ENCODE assay signal across 8 cellular contexts in genomic region chr12:125063522-125063921, GRCh38. TPM values are rescaled to one million over a fixed set of nuclear protein-coding genes. Genes with fewer than 3 reads are reported as not detected.
DNase-seq lines count a peak whose midpoint lies in the region; ATAC-seq, FAIRE-seq and TF ChIP-seq lines count a peak whose summit lies in the region.
"Not testable (repeated sequence)": the region's sequence is repeated elsewhere in the genome, so short reads cannot be mapped to it uniquely, and the experiment has no call there.

No MANE protein-coding gene starts in this region.

- not testable (repeated sequence) for TF ChIP-seq EP300 in K562 (IDR thresholded peaks at IDR 0.05; ENCODE audit: low read length)

- not testable (repeated sequence) for ATAC-seq in K562; effector memory CD8-positive, alpha-beta T cell (replicated peaks); natural killer cell

- H3K27me3 ChIP-seq in Caco-2 (replicated peaks; ENCODE audit: control insufficient read depth, insufficient read depth, low read length); K562 (ENCODE audit: control insufficient read depth in 2 of 2, insufficient read depth in 2 of 2, low read length in 2 of 2); iPS-20b (ENCODE audit: insufficient read depth, low read length): not testable (repeated sequence)
- peaks cover 13% of the 10 kb centered on the region for H3K27me3 ChIP-seq in neural progenitor cell

- H3F3A ChIP-seq in neural progenitor cell (ENCODE audit: low read depth) = not testable (repeated sequence)

- not testable (repeated sequence) for H3K36me3 Mint-ChIP-seq in Caco-2 (ENCODE audit: insufficient read depth, unreplicated experiment); T-helper 2 cell treated with Interferon-gamma antibody and Interleukin-4, amounts not matched to agents 5 μg/mL and 100 μg/mL, for 36 hours (ENCODE audit: low read depth); activated T-helper 1 cell treated with anti-CD3 and anti-CD28 coated beads, Interleukin-12 subunit alpha, Interleukin-12 subunit beta, Interleukin-2, Interleukin-4 antibody, amounts not matched to agents 30 ng/mL and 10 ng/mL and 1 ng/mL, durations not matched to agents 14 hours and 24 hours and 36 hours (ENCODE audit: low read depth); effector memory CD8-positive, alpha-beta T cell (ENCODE audit: insufficient read depth); natural killer cell; neural progenitor cell

- FAIRE-seq in K562 (lab: Jason Lieb, UNC) = peak; percentile 40

- H3K4me3 Mint-ChIP-seq in Caco-2 (ENCODE audit: unreplicated experiment) (peak overlapping the region; percentile 65), natural killer cell (peak overlapping the region; percentile 28), neural progenitor cell (peak overlapping the region; percentile 46)
- H3K4me3 Mint-ChIP-seq in T-helper 2 cell treated with Interferon-gamma antibody and Interleukin-4, amounts not matched to agents 5 μg/mL and 100 μg/mL, for 36 hours = peak overlapping the region; percentile 15
- peak overlapping the region; percentile 2 for H3K4me3 Mint-ChIP-seq in activated T-helper 1 cell treated with anti-CD3 and anti-CD28 coated beads, Interleukin-12 subunit alpha, Interleukin-12 subunit beta, Interleukin-2, Interleukin-4 antibody, amounts not matched to agents 30 ng/mL and 10 ng/mL and 1 ng/mL, durations not matched to agents 14 hours and 24 hours and 36 hours
- H3K4me3 Mint-ChIP-seq in effector memory CD8-positive, alpha-beta T cell = peak overlapping the region; percentile 62 to 81

- not testable (repeated sequence) for H2AFZ ChIP-seq in K562 (ENCODE audit: low read depth, low read length); neural progenitor cell (replicated peaks)

- intact Hi-C loops in Caco-2 (cut with micrococcal nuclease; ENCODE audit: unreplicated experiment); activated T-helper 1 cell treated with anti-CD3 and anti-CD28 coated beads, Interleukin-12 subunit alpha, Interleukin-12 subunit beta, Interleukin-2, Interleukin-4 antibody, amounts not matched to agents 30 ng/mL and 10 ng/mL and 1 ng/mL, durations not matched to agents 14 hours and 24 hours and 36 hours (cut with micrococcal nuclease); K562 (cut with micrococcal nuclease); natural killer cell (cut with micrococcal nuclease): not testable (repeated sequence)

- BruUV-seq in Caco-2 (replicated peaks; lab: Mats Ljungman, UMichigan); K562 (replicated peaks; lab: Mats Ljungman, UMichigan): not testable (repeated sequence)

- 35% methylated on average over 4 of the region's 4 CpGs for WGBS in K562 (ENCODE audit: insufficient coverage, low coverage, missing lambda C conversion rate)

- not testable (repeated sequence) for TF ChIP-seq POLR2A in K562 (conservative IDR thresholded peaks at IDR 0.05)

- POLR2A ChIA-PET in Caco-2 (lab: Charles Lee) = not testable (repeated sequence)
- POLR2A ChIA-PET in K562 (lab: Yijun Ruan, JAX) = interaction anchor here (0.6 to 1.0 kb wide), 2 partner anchors 26 to 69 kb away, joined by 4 read pairs; no protein-coding TSS in a partner anchor

- CTCF ChIA-PET in Caco-2 (lab: Charles Lee); K562 (lab: Yijun Ruan, JAX; ENCODE audit: low intra/inter-chr PET ratio): not testable (repeated sequence)

- H3K36me3 ChIP-seq in Caco-2 (ENCODE audit: control insufficient read depth, insufficient read depth, low read length); K562 (ENCODE audit: control insufficient read depth, insufficient read depth, low read length); iPS-20b (ENCODE audit: insufficient read depth, low read depth, low read length); neural progenitor cell: not testable (repeated sequence)

- H3K4me1 Mint-ChIP-seq in Caco-2 (ENCODE audit: low read depth, unreplicated experiment) = not testable (repeated sequence)
- H3K4me1 Mint-ChIP-seq in T-helper 2 cell treated with Interferon-gamma antibody and Interleukin-4, amounts not matched to agents 5 μg/mL and 100 μg/mL, for 36 hours (ENCODE audit: low read depth) = peaks cover 21% of the 10 kb centered on the region
- peaks cover 17% of the 10 kb centered on the region for H3K4me1 Mint-ChIP-seq in activated T-helper 1 cell treated with anti-CD3 and anti-CD28 coated beads, Interleukin-12 subunit alpha, Interleukin-12 subunit beta, Interleukin-2, Interleukin-4 antibody, amounts not matched to agents 30 ng/mL and 10 ng/mL and 1 ng/mL, durations not matched to agents 14 hours and 24 hours and 36 hours (ENCODE audit: low read depth)
- H3K4me1 Mint-ChIP-seq in effector memory CD8-positive, alpha-beta T cell (ENCODE audit: low read depth in 2 of 2) = peaks cover 11 to 17% of the 10 kb centered on the region in 2 donors
- H3K4me1 Mint-ChIP-seq in natural killer cell (peaks cover 8 to 23% of the 10 kb centered on the region in 2 donors), neural progenitor cell (peaks cover 11% of the 10 kb centered on the region)

- not testable (repeated sequence) for DNase-seq in Caco-2; T-helper 2 cell treated with Interferon-gamma antibody and Interleukin-4, amounts not matched to agents 5 μg/mL and 100 μg/mL, for 36 hours (ENCODE audit: low spot score); activated T-helper 1 cell treated with anti-CD3 and anti-CD28 coated beads, Interleukin-12 subunit alpha, Interleukin-12 subunit beta, Interleukin-2, Interleukin-4 antibody, amounts not matched to agents 30 ng/mL and 10 ng/mL and 1 ng/mL, durations not matched to agents 14 hours and 24 hours and 36 hours (ENCODE audit: low spot score); K562 (ENCODE audit: extremely low read depth in 1 of 4, low spot score in 3 of 4); effector memory CD8-positive, alpha-beta T cell; natural killer cell; neural progenitor cell (ENCODE audit: low spot score)

- H3K9ac ChIP-seq in K562 (ENCODE audit: insufficient read depth in 1 of 2, low read depth in 2 of 2, low read length in 2 of 2); iPS-20b (ENCODE audit: low read depth, low read length); neural progenitor cell: not testable (repeated sequence)

- H3K4me2 ChIP-seq in K562 (ENCODE audit: insufficient read depth, low read length); neural progenitor cell: not testable (repeated sequence)

- not testable (repeated sequence) for TF ChIP-seq RAD21 in K562 (CRISPR knock-in tag; conservative IDR thresholded peaks at IDR 0.05 in 1 of 2, IDR thresholded peaks at IDR 0.05 in 1 of 2)

- H3K4me3 ChIP-seq in Caco-2 (ENCODE audit: low read depth, low read length); K562; neural progenitor cell: not testable (repeated sequence)
- peak overlapping the region; percentile 15; the same call in 1 of the 2 replicates for H3K4me3 ChIP-seq in iPS-20b (ENCODE audit: low read length)

- not testable (repeated sequence) for H3K9me3 ChIP-seq in Caco-2; K562 (replicated peaks; ENCODE audit: control insufficient read depth, insufficient read depth, low read depth, low read length); neural progenitor cell (ENCODE audit: low read depth)
- H3K9me3 ChIP-seq in iPS-20b (ENCODE audit: insufficient read depth, low read depth, low read length) = peaks cover 13% of the 10 kb centered on the region; the same call in 1 of the 2 replicates

- H3K9me3 Mint-ChIP-seq in Caco-2 (ENCODE audit: unreplicated experiment); activated T-helper 1 cell treated with anti-CD3 and anti-CD28 coated beads, Interleukin-12 subunit alpha, Interleukin-12 subunit beta, Interleukin-2, Interleukin-4 antibody, amounts not matched to agents 30 ng/mL and 10 ng/mL and 1 ng/mL, durations not matched to agents 14 hours and 24 hours and 36 hours; effector memory CD8-positive, alpha-beta T cell; natural killer cell; neural progenitor cell: not testable (repeated sequence)
- peaks cover 10% of the 10 kb centered on the region for H3K9me3 Mint-ChIP-seq in T-helper 2 cell treated with Interferon-gamma antibody and Interleukin-4, amounts not matched to agents 5 μg/mL and 100 μg/mL, for 36 hours

- H3K4me1 ChIP-seq in Caco-2 (peaks cover 13% of the 10 kb centered on the region; the same call in 1 of the 2 replicates), K562 (replicated peaks in 1 of 2; ENCODE audit: control insufficient read depth in 2 of 2, insufficient read depth in 2 of 2, low read length in 2 of 2) (peaks cover 0 to 15% of the 10 kb centered on the region in 2 experiments; a peak in 3 of 5 replicates), iPS-20b (ENCODE audit: insufficient read depth, low read length) (peaks cover 19% of the 10 kb centered on the region)
- H3K4me1 ChIP-seq in neural progenitor cell = not testable (repeated sequence)

- not testable (repeated sequence) for TF ChIP-seq CTCF in Caco-2 (IDR thresholded peaks at IDR 0.05; ENCODE audit: insufficient read depth in 1 of 2, low read depth in 1 of 2, low read length in 1 of 2, severe bottlenecking in 1 of 2, unreplicated experiment in 1 of 2); K562 (IDR thresholded peaks at IDR 0.05 in 2 of 3, conservative IDR thresholded peaks at IDR 0.05 in 1 of 3; ENCODE audit: insufficient read depth in 2 of 3, low read depth in 1 of 3, low read length in 3 of 3); natural killer cell (IDR thresholded peaks at IDR 0.05); neural progenitor cell (IDR thresholded peaks at IDR 0.05)

- not testable (repeated sequence) for H3K79me2 ChIP-seq in K562 (ENCODE audit: control insufficient read depth, insufficient read depth, low read length); neural progenitor cell (ENCODE audit: low read depth)

- H3K27ac ChIP-seq in K562 (ENCODE audit: extremely low read depth, low read depth, low read length); iPS-20b (ENCODE audit: low read length); neural progenitor cell: not testable (repeated sequence)

- not testable (repeated sequence) for H3K27me3 Mint-ChIP-seq in Caco-2 (ENCODE audit: insufficient read depth, unreplicated experiment); activated T-helper 1 cell treated with anti-CD3 and anti-CD28 coated beads, Interleukin-12 subunit alpha, Interleukin-12 subunit beta, Interleukin-2, Interleukin-4 antibody, amounts not matched to agents 30 ng/mL and 10 ng/mL and 1 ng/mL, durations not matched to agents 14 hours and 24 hours and 36 hours (ENCODE audit: insufficient read depth); natural killer cell (ENCODE audit: low read depth in 2 of 2); neural progenitor cell (ENCODE audit: insufficient read depth, low read depth)
- peaks cover 23% of the 10 kb centered on the region for H3K27me3 Mint-ChIP-seq in T-helper 2 cell treated with Interferon-gamma antibody and Interleukin-4, amounts not matched to agents 5 μg/mL and 100 μg/mL, for 36 hours (ENCODE audit: low read depth)
- H3K27me3 Mint-ChIP-seq in effector memory CD8-positive, alpha-beta T cell = peaks cover 4 to 24% of the 10 kb centered on the region in 2 donors

- H3K9me1 ChIP-seq in K562 (ENCODE audit: control insufficient read depth, insufficient read depth, low read length) = not testable (repeated sequence)

- H3K27ac Mint-ChIP-seq in Caco-2 (ENCODE audit: unreplicated experiment); T-helper 2 cell treated with Interferon-gamma antibody and Interleukin-4, amounts not matched to agents 5 μg/mL and 100 μg/mL, for 36 hours; activated T-helper 1 cell treated with anti-CD3 and anti-CD28 coated beads, Interleukin-12 subunit alpha, Interleukin-12 subunit beta, Interleukin-2, Interleukin-4 antibody, amounts not matched to agents 30 ng/mL and 10 ng/mL and 1 ng/mL, durations not matched to agents 14 hours and 24 hours and 36 hours; effector memory CD8-positive, alpha-beta T cell; natural killer cell: not testable (repeated sequence)
- peak overlapping the region; percentile 66 for H3K27ac Mint-ChIP-seq in neural progenitor cell

- not testable (repeated sequence) for H4K20me1 ChIP-seq in K562 (replicated peaks; ENCODE audit: control insufficient read depth, insufficient read depth, low read length); neural progenitor cell (ENCODE audit: low read depth)

- in situ Hi-C loops in K562 (cut with MboI) = not testable (repeated sequence)

RNA-seq across cellular contexts. Expression of gene AACS, which starts 1.7 kb away (rescaled TPM):
- total RNA-seq in Caco-2 (2022) = 31.3 and 31.8 TPM in 2 replicates
- 26.7 and 27.8 TPM in 2 replicates for total RNA-seq in activated T-helper 1 cell treated with anti-CD3 and anti-CD28 coated beads, Interleukin-12 subunit alpha, Interleukin-12 subunit beta, Interleukin-2, Interleukin-4 antibody, amounts not matched to agents 30 ng/mL and 10 ng/mL and 1 ng/mL, durations not matched to agents 14 hours and 24 hours and 36 hours
- total RNA-seq in K562 (2011; cell fraction: chromatin; rRNA removed; ENCODE audit: low replicate concordance) = 70.2 and 94.5 TPM in 2 replicates
- total RNA-seq in K562 (2011; cell fraction: nucleolus; rRNA removed) = 32.8 and 38.7 TPM in 2 replicates
- 53.8 and 66.5 TPM in 2 replicates for total RNA-seq in K562 (2011; cell fraction: nucleoplasm; rRNA removed)
- total RNA-seq in K562 (2014; rRNA removed) = 5.9 and 8.0 TPM in 2 replicates
- 4.3 and 5.5 TPM in 2 replicates for total RNA-seq in K562 (2014; rRNA removed; fragmentation: Illumina TruSeq; extraction: Trizol)
- total RNA-seq in K562 (2015; rRNA removed; fragmentation: Illumina TruSeq; extraction: Trizol) = 4.9 and 6.0 TPM in 2 replicates
- 13.0 and 13.5 TPM in 2 replicates for total RNA-seq in K562 (2021)
- polyA plus RNA-seq in K562 (2011; rRNA removed) = 5.5 and 6.3 TPM in 2 replicates
- polyA plus RNA-seq in K562 (2011; cell fraction: cytosol; rRNA removed) = 4.7 and 6.1 TPM in 2 replicates
- polyA plus RNA-seq in K562 (2011; cell fraction: nucleus; rRNA removed) = 13.1 and 25.4 TPM in 2 replicates
- polyA plus RNA-seq in K562 (2012) = 8.4 and 12.8 TPM in 2 replicates
- polyA plus RNA-seq in K562 (2014; fragmentation: Illumina TruSeq; extraction: Trizol) = 6.2 and 7.5 TPM in 2 replicates
- polyA plus RNA-seq in K562 (2014; fragmentation: Nextera tagmentation; extraction: Ambion mirVana) = 1 to 10 TPM; 2.4 TPM
- polyA plus RNA-seq in K562 (2014; rRNA removed) = 6.7 and 8.0 TPM in 2 replicates
- 9.2 and 16.2 TPM in 2 replicates for polyA minus RNA-seq in K562 (2011; rRNA and poly(A)+ RNA removed)
- polyA minus RNA-seq in K562 (2011; cell fraction: cytosol; rRNA and poly(A)+ RNA removed) = 4.3 and 8.6 TPM in 2 replicates
- polyA minus RNA-seq in K562 (2011; cell fraction: nucleus; rRNA and poly(A)+ RNA removed) = 10.0 and 10.8 TPM in 2 replicates
- 10 to 100 TPM; 14.6 to 20.4 (median 18.1) TPM for total RNA-seq in natural killer cell
- total RNA-seq in neural progenitor cell (ENCODE audit: low replicate concordance) = 16.6 and 22.9 TPM in 2 replicates

Comparison
In these comparisons a context has a peak if more than half of its experiments do, and no peak if none do; other contexts are left out.
1. H3K4me3 Mint-ChIP-seq: peak in every context shown above with its lines; median percentile 72 in effector memory CD8-positive, alpha-beta T cell; 65 in Caco-2; 46 in neural progenitor cell; 28 in natural killer cell; 15 in T-helper 2 cell treated with Interferon-gamma antibody and Interleukin-4, amounts not matched to agents 5 μg/mL and 100 μg/mL, for 36 hours; 2 in activated T-helper 1 cell treated with anti-CD3 and anti-CD28 coated beads, Interleukin-12 subunit alpha, Interleukin-12 subunit beta, Interleukin-2, Interleukin-4 antibody, amounts not matched to agents 30 ng/mL and 10 ng/mL and 1 ng/mL, durations not matched to agents 14 hours and 24 hours and 36 hours.